In the genomic region with DNA sequence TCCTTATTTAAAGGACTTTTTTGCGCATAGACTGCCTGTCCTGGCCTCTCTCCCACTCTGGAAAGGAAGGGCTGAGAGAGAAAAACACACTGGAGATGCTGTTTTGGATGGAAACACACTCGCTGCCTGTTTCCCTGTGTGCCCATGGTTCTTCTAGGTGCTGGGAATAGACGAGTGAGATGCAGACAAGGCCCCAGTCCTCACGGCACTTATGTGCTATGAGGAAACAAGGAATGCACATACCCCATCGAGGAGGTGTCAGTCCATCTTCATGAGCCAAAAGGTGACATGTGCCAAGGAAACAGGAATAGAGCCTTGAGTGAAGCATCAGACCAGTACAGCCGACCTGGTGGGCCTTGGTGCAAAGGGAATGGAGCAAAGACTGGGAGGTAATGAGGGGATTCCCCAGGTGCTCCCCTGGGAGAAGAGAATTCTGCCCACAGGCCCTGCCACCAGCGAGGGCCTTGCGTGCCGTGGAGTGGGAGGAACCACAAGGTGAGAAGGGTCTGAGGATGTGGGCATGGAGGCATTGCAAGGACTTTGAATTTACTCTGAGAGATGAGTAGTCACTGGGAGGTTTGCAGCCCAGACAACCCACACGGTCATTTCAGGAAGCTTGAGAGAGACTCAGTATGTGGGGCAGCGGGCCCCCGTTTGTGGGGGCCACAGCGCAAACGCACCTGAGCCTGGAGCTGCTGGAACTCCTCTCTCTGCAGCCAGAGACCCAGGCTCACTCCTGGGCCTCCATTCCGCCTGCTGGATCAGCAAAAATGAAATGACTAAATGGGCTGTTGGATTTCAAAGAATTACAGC, we compare ENCODE assay signal across 2 cellular contexts.
TF ChIP-seq lines count a peak whose summit lies in the region.

No MANE protein-coding gene starts in this region.

TF ChIP-seq in liver, 16 proteins besides CTCF, POLR2A, EP300 and RAD21 (continued from another document):
- no peak for TF ChIP-seq EGR1 (IDR thresholded peaks at IDR 0.05; ENCODE audit: low read depth in 2 of 2)
- no peak for TF ChIP-seq HNF4A (conservative IDR thresholded peaks at IDR 0.05)
- TF ChIP-seq GABPA (IDR thresholded peaks at IDR 0.05 in 1 of 2, conservative IDR thresholded peaks at IDR 0.05 in 1 of 2) = no peak
- TF ChIP-seq, protein P1, sequence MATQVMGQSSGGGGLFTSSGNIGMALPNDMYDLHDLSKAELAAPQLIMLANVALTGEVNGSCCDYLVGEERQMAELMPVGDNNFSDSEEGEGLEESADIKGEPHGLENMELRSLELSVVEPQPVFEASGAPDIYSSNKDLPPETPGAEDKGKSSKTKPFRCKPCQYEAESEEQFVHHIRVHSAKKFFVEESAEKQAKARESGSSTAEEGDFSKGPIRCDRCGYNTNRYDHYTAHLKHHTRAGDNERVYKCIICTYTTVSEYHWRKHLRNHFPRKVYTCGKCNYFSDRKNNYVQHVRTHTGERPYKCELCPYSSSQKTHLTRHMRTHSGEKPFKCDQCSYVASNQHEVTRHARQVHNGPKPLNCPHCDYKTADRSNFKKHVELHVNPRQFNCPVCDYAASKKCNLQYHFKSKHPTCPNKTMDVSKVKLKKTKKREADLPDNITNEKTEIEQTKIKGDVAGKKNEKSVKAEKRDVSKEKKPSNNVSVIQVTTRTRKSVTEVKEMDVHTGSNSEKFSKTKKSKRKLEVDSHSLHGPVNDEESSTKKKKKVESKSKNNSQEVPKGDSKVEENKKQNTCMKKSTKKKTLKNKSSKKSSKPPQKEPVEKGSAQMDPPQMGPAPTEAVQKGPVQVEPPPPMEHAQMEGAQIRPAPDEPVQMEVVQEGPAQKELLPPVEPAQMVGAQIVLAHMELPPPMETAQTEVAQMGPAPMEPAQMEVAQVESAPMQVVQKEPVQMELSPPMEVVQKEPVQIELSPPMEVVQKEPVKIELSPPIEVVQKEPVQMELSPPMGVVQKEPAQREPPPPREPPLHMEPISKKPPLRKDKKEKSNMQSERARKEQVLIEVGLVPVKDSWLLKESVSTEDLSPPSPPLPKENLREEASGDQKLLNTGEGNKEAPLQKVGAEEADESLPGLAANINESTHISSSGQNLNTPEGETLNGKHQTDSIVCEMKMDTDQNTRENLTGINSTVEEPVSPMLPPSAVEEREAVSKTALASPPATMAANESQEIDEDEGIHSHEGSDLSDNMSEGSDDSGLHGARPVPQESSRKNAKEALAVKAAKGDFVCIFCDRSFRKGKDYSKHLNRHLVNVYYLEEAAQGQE (IDR thresholded peaks at IDR 0.05) = no peak
- no peak for TF ChIP-seq NR2F2 (IDR thresholded peaks at IDR 0.05)
- TF ChIP-seq, protein P2, sequence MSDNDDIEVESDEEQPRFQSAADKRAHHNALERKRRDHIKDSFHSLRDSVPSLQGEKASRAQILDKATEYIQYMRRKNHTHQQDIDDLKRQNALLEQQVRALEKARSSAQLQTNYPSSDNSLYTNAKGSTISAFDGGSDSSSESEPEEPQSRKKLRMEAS (IDR thresholded peaks at IDR 0.05) = no peak
- TF ChIP-seq SP1 (IDR thresholded peaks at IDR 0.05) = no peak
- no peak for TF ChIP-seq RXRA (IDR thresholded peaks at IDR 0.05)
- TF ChIP-seq, protein P3, sequence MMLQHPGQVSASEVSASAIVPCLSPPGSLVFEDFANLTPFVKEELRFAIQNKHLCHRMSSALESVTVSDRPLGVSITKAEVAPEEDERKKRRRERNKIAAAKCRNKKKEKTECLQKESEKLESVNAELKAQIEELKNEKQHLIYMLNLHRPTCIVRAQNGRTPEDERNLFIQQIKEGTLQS (IDR thresholded peaks at IDR 0.05) = no peak
- TF ChIP-seq, protein P4, sequence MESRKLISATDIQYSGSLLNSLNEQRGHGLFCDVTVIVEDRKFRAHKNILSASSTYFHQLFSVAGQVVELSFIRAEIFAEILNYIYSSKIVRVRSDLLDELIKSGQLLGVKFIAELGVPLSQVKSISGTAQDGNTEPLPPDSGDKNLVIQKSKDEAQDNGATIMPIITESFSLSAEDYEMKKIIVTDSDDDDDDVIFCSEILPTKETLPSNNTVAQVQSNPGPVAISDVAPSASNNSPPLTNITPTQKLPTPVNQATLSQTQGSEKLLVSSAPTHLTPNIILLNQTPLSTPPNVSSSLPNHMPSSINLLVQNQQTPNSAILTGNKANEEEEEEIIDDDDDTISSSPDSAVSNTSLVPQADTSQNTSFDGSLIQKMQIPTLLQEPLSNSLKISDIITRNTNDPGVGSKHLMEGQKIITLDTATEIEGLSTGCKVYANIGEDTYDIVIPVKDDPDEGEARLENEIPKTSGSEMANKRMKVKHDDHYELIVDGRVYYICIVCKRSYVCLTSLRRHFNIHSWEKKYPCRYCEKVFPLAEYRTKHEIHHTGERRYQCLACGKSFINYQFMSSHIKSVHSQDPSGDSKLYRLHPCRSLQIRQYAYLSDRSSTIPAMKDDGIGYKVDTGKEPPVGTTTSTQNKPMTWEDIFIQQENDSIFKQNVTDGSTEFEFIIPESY (IDR thresholded peaks at IDR 0.05) = no peak
- TF ChIP-seq HNF4G (IDR thresholded peaks at IDR 0.05) = no peak

TF ChIP-seq in HepG2, 621 proteins besides CTCF, POLR2A, EP300 and RAD21:
- TF ChIP-seq ZNF367 (CRISPR knock-in tag; IDR thresholded peaks at IDR 0.05; ENCODE audit: borderline replicate concordance) (no peak), MAFK (conservative IDR thresholded peaks at IDR 0.05 in 1 of 2, IDR thresholded peaks at IDR 0.05 in 1 of 2; ENCODE audit: low read length in 2 of 2) (0 out of 4 replicates have a peak, but pooled peaks of 1 of the 2 experiments have one; percentile 8)
TF ChIP-seq in HepG2: peak in this region for 1.
